Comparison of ENCODE assay signal across 8 cellular contexts in genomic region chr1:99717005-99717404, GRCh38.
"Had no signal": no experiment of that assay in that cellular context is flagged by ENCODE, and none has a peak within 500 bp of the region (broad histone marks: within the 10 kb centered on the region; RNA-seq: fewer than 3 reads in every experiment).

No MANE protein-coding gene starts in this region.

- FAIRE-seq: H1, H54, HTR-8/SVneo had no signal

- H2AFZ ChIP-seq: GM23338 had no signal

- H3K4me3 ChIP-seq: GM23338 had no signal

- H3K4me3 Mint-ChIP-seq: GM23338, H9, IgD-negative memory B cell had no signal

- H3K9me3 Mint-ChIP-seq: GM23338, H9, IgD-negative memory B cell had no signal

- H3K27ac Mint-ChIP-seq: GM23338, IgD-negative memory B cell had no signal

- H3K4me2 ChIP-seq: GM23338 had no signal

- H3K27me3 Mint-ChIP-seq: IgD-negative memory B cell had no signal

- ATAC-seq: GM23338 had no signal

- DNase-seq: H9, HCEC 1CT, KG1 had no signal
